Comparison of ENCODE assay signal across 8 cellular contexts in the genomic region with DNA sequence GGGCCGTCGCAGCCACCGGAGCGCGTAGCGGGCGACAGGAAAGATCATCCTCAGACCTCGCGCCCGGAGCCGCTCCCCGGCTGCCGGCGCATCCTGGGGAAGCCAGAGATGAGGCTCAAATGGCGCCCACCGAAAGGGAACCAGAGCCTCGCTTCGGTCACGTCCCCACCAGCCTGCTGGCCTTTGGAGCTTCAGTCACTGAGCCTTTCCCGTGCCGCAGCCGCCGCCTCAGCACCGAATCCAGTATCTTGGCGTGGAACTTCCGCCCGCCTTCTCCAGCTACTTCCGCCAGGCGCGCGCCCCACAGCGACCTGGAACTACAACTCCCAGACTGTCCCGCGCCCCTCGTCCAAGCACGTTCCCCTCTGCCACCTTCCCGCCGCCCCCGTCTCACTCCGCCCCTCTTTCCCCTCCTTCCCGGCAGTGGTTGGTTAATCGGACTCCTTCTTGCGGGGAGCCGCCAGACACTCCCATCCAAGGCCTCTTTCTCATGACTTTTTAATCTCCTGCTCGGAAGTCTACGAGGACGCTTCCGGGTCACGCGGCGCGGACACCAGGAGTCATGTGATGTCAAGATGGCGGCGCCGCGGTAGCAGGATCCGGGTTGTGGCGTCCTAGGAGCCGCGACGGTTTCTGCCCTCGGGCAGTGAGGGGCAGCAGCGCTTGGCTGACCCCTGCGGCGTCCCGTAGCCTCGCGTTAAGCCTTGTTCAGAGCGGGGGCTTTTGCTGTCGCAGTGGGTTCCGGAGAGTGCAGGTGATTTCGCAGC. TPM values are rescaled to one million over a fixed set of nuclear protein-coding genes. Genes with fewer than 3 reads are reported as not detected.
DNase-seq lines count a peak whose midpoint lies in the region; ATAC-seq and TF ChIP-seq lines count a peak whose summit lies in the region.

Gene SMCR8 (plus strand): TSS at position 563 of the 767 bp plus-strand sequence. CDS start 497 bp downstream, outside the sequence.
A gene with protein sequence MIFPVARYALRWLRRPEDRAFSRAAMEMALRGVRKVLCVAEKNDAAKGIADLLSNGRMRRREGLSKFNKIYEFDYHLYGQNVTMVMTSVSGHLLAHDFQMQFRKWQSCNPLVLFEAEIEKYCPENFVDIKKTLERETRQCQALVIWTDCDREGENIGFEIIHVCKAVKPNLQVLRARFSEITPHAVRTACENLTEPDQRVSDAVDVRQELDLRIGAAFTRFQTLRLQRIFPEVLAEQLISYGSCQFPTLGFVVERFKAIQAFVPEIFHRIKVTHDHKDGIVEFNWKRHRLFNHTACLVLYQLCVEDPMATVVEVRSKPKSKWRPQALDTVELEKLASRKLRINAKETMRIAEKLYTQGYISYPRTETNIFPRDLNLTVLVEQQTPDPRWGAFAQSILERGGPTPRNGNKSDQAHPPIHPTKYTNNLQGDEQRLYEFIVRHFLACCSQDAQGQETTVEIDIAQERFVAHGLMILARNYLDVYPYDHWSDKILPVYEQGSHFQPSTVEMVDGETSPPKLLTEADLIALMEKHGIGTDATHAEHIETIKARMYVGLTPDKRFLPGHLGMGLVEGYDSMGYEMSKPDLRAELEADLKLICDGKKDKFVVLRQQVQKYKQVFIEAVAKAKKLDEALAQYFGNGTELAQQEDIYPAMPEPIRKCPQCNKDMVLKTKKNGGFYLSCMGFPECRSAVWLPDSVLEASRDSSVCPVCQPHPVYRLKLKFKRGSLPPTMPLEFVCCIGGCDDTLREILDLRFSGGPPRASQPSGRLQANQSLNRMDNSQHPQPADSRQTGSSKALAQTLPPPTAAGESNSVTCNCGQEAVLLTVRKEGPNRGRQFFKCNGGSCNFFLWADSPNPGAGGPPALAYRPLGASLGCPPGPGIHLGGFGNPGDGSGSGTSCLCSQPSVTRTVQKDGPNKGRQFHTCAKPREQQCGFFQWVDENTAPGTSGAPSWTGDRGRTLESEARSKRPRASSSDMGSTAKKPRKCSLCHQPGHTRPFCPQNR (minus strand): TSS at position 264 of the 767 bp plus-strand sequence. CDS start 216 bp downstream, at position 48.

- no peaks in the 10 kb centered on the region for H3K27me3 Mint-ChIP-seq in activated CD4-positive, alpha-beta memory T cell treated with anti-CD3 and anti-CD28 coated beads for 36 hours

- H3K9me3 ChIP-seq in liver (ENCODE audit: control insufficient read depth in 4 of 4, low read length in 3 of 4): no peaks in the 10 kb centered on the region

- peaks cover 73% of the 10 kb centered on the region for H3K4me1 Mint-ChIP-seq in activated CD4-positive, alpha-beta memory T cell treated with anti-CD3 and anti-CD28 coated beads for 36 hours (ENCODE audit: low read depth)

- DNase-seq in CD1c-positive myeloid dendritic cell (ENCODE audit: extremely low spot score): peak; percentile 97
- DNase-seq in NCI-H82 treated with DMSO at 0.1 percent for 48 hours (lab: John Stamatoyannopoulos, UW; ENCODE audit: unreplicated experiment): peak; percentile 96
- peak; percentile 99 for DNase-seq in activated CD4-positive, alpha-beta memory T cell treated with anti-CD3 and anti-CD28 coated beads for 36 hours
- DNase-seq in dorsolateral prefrontal cortex: peak; percentile 94 to 98 (median 97)
- DNase-seq in stimulated activated CD4-positive, alpha-beta T cell treated with anti-CD3 and anti-CD28 coated beads, Interleukin-4, amount 100 ng/mL, for 24 hours: peak; percentile 99

- peak in 35 of 56 donors; percentile 3 to 59 (median 26) for TF ChIP-seq CTCF in dorsolateral prefrontal cortex (IDR thresholded peaks at IDR 0.05 in 54 of 56, conservative IDR thresholded peaks at IDR 0.05 in 2 of 56; ENCODE audit: low read depth in 1 of 56, partially characterized antibody in 56 of 56)
- no peak for TF ChIP-seq CTCF in liver (IDR thresholded peaks at IDR 0.05; ENCODE audit: low read depth, low read length, missing input control)

- H3K27me3 ChIP-seq in dorsolateral prefrontal cortex (no peaks in the 10 kb centered on the region), liver (ENCODE audit: control insufficient read depth in 4 of 4, insufficient read depth in 4 of 4, low read length in 3 of 4) (no peaks in the 10 kb centered on the region)

- peaks cover 0 to 8% (median 6%) of the 10 kb centered on the region in 4 donors for H3K36me3 ChIP-seq in liver (ENCODE audit: control insufficient read depth in 4 of 4, insufficient read depth in 3 of 4, low read depth in 1 of 4, low read length in 3 of 4)

- H3K9me3 Mint-ChIP-seq in activated CD4-positive, alpha-beta memory T cell treated with anti-CD3 and anti-CD28 coated beads for 36 hours: no peaks in the 10 kb centered on the region

- CTCF ChIA-PET in activated CD4-positive, alpha-beta memory T cell treated with anti-CD3 and anti-CD28 coated beads for 36 hours (lab: Charles Lee): interaction anchor here (0.9 to 1.0 kb wide), 3 partner anchors 67 to 310 kb away, joined by 3 to 4 read pairs (median 4); no protein-coding TSS in a partner anchor

- H3K36me3 Mint-ChIP-seq in activated CD4-positive, alpha-beta memory T cell treated with anti-CD3 and anti-CD28 coated beads for 36 hours: peaks cover 29% of the 10 kb centered on the region

- H3K9ac ChIP-seq in liver (ENCODE audit: low read depth in 1 of 2, low read length in 2 of 2): peak within 1 kb of the TSS; percentile 29 to 87

- under 1% methylated on average over 72 of the region's 72 CpGs for WGBS in liver

- intact Hi-C loops in activated CD4-positive, alpha-beta memory T cell treated with anti-CD3 and anti-CD28 coated beads for 36 hours (cut with micrococcal nuclease): loop anchor here (1.0 to 10.0 kb wide), 6 partner anchors 48 to 470 kb away; partner anchors contain the start of genes ALKBH5, ATPAF2, GID4 and LLGL1
- intact Hi-C loops in dorsolateral prefrontal cortex (cut with DNase I): loop anchor here (2.0 kb wide), 3 partner anchors 48 to 90 kb away; partner anchors contain the start of genes LLGL1 (in 2 of the 2), MIEF2 (in 2 of the 2) and SHMT1 (in 1 of the 2)

- H3K4me3 ChIP-seq in dorsolateral prefrontal cortex (peak within 1 kb of the TSS; percentile 59 to 100 (median 94)), liver (ENCODE audit: low read depth in 1 of 3, low read length in 3 of 3) (peak within 1 kb of the TSS; percentile 73 to 96 (median 79))

- ATAC-seq in GM19438 (IDR thresholded peaks at IDR 0.05; ENCODE audit: low read depth, unreplicated experiment): peak; percentile 86
- peak; percentile 27 for ATAC-seq in HG03575 (IDR thresholded peaks at IDR 0.05; ENCODE audit: extremely low read depth, insufficient number of reproducible peaks, low FRiP score, unreplicated experiment)

- no peak for TF ChIP-seq RAD21 in liver (IDR thresholded peaks at IDR 0.05)

- peaks cover 6 to 58% (median 47%) of the 10 kb centered on the region in 4 donors for H3K4me1 ChIP-seq in liver (ENCODE audit: control insufficient read depth in 4 of 4, insufficient read depth in 4 of 4, low read length in 3 of 4)

- peak within 1 kb of the TSS; percentile 98 for H3K27ac Mint-ChIP-seq in activated CD4-positive, alpha-beta memory T cell treated with anti-CD3 and anti-CD28 coated beads for 36 hours

- POLR2A ChIA-PET in activated CD4-positive, alpha-beta memory T cell treated with anti-CD3 and anti-CD28 coated beads for 36 hours (lab: Charles Lee): interaction anchor here (0.8 kb wide), 1 partner anchor 8 kb away, joined by 3 read pairs; no protein-coding TSS in a partner anchor

- H3K4me3 Mint-ChIP-seq in activated CD4-positive, alpha-beta memory T cell treated with anti-CD3 and anti-CD28 coated beads for 36 hours: peak within 1 kb of the TSS; percentile 95

- H3K27ac ChIP-seq in dorsolateral prefrontal cortex (peak within 1 kb of the TSS; percentile 27 to 98 (median 91)), liver (ENCODE audit: low read depth in 1 of 2, low read length in 2 of 2) (peak within 1 kb of the TSS; percentile 87 to 92)

TF ChIP-seq in liver, 16 proteins besides CTCF, POLR2A, EP300 and RAD21 (continues in another document):
- no peak for TF ChIP-seq FOXA2 (IDR thresholded peaks at IDR 0.05)
- peak; percentile 81 for TF ChIP-seq NR2F2 (IDR thresholded peaks at IDR 0.05)
- peak; percentile 94 for TF ChIP-seq ZBTB33 (IDR thresholded peaks at IDR 0.05)
- TF ChIP-seq HNF4A (conservative IDR thresholded peaks at IDR 0.05): peak; percentile 55 to 57
- peak; percentile 82 to 93 for TF ChIP-seq GABPA (IDR thresholded peaks at IDR 0.05 in 1 of 2, conservative IDR thresholded peaks at IDR 0.05 in 1 of 2)
- no peak for TF ChIP-seq HNF4G (IDR thresholded peaks at IDR 0.05)
- TF ChIP-seq JUND (IDR thresholded peaks at IDR 0.05): peak in 1 of 2 donors; percentile 52
- TF ChIP-seq TAF1 (conservative IDR thresholded peaks at IDR 0.05): no peak
- peak; percentile 72 for TF ChIP-seq SP1 (IDR thresholded peaks at IDR 0.05)
- peak; percentile 99 for TF ChIP-seq YY1 (IDR thresholded peaks at IDR 0.05)
- peak; percentile 69 to 73 for TF ChIP-seq RXRA (IDR thresholded peaks at IDR 0.05)
- TF ChIP-seq EGR1 (IDR thresholded peaks at IDR 0.05; ENCODE audit: low read depth in 2 of 2): peak; percentile 81 to 93
- TF ChIP-seq FOXA1 (IDR thresholded peaks at IDR 0.05): no peak

RNA-seq across cellular contexts. Expression of gene SMCR8, which starts in this region (rescaled TPM):
- total RNA-seq in activated CD4-positive, alpha-beta memory T cell treated with anti-CD3 and anti-CD28 coated beads for 36 hours: 10 to 100 TPM; 11.1 to 11.3 TPM
- total RNA-seq in dorsolateral prefrontal cortex: 10 to 100 TPM; 13.6 to 22.3 (median 18.4) TPM
- total RNA-seq in liver: 1 to 10 TPM; 9.0 to 9.7 TPM
- 1 to 10 TPM in 1 of 2 donors, under 1 TPM in 1; 0.76 to 3.2 TPM for polyA plus RNA-seq in liver

RNA-seq across cellular contexts. Expression of the second gene that starts in this region (rescaled TPM):
- total RNA-seq in activated CD4-positive, alpha-beta memory T cell treated with anti-CD3 and anti-CD28 coated beads for 36 hours: 10 to 100 TPM; 52.4 to 53.0 TPM
- total RNA-seq in dorsolateral prefrontal cortex (10 to 100 TPM; 30.1 to 65.0 (median 46.2) TPM), liver (10 to 100 TPM; 18.3 to 37.5 TPM)
- 10 to 100 TPM in 1 of 2 donors, 1 to 10 TPM in 1; 6.6 to 10.2 TPM for polyA plus RNA-seq in liver

Comparison
In these comparisons a context has a peak if more than half of its experiments do, and no peak if none do; other contexts are left out.
1. Peak in every context shown above with its lines: DNase-seq, ATAC-seq, H3K4me3 ChIP-seq and H3K27ac ChIP-seq.